ENCODE assay signal across 24 cellular contexts in genomic region chr4:169941141-169941540, GRCh38.
DNase-seq lines count a peak whose midpoint lies in the region; ATAC-seq, FAIRE-seq and TF ChIP-seq lines count a peak whose summit lies in the region.
"Had no signal": no experiment of that assay in that cellular context is flagged by ENCODE, and none has a peak within 500 bp of the region (broad histone marks: within the 10 kb centered on the region; RNA-seq: fewer than 3 reads in every experiment).

No MANE protein-coding gene starts in this region.

- H3K9me3 ChIP-seq in HUES6 (ENCODE audit: control insufficient read depth, insufficient read depth, low read depth, low read length), result peaks cover 17% of the 10 kb centered on the region
- H3K9me3 ChIP-seq in effector memory CD4-positive, alpha-beta T cell (ENCODE audit: control insufficient read depth, low read length), result no peaks in the 10 kb centered on the region
- H3K9me3 ChIP-seq in MM.1S (replicated peaks; ENCODE audit: insufficient read depth, low read length), result no peaks in the 10 kb centered on the region

- H3K36me3 ChIP-seq in HUES6 (ENCODE audit: control insufficient read depth, insufficient read depth, low read length), result peaks cover 2% of the 10 kb centered on the region; the same call in 1 of the 2 replicates
- no peaks in the 10 kb centered on the region for H3K36me3 ChIP-seq in bronchial epithelial cell (ENCODE audit: control insufficient read depth, insufficient read depth, low read length)
- no peaks in the 10 kb centered on the region for H3K36me3 ChIP-seq in effector memory CD4-positive, alpha-beta T cell (ENCODE audit: control insufficient read depth, insufficient read depth, low read length)
- H3K36me3 ChIP-seq in MM.1S (replicated peaks; ENCODE audit: insufficient read depth, low read length), result no peaks in the 10 kb centered on the region
- H3K36me3 ChIP-seq: BLaER1 treated with 17β-estradiol and CSF1 and Interleukin-3, amounts not matched to agents 10 nM and 100 nM had no signal

- TF ChIP-seq CTCF in C4-2B (conservative IDR thresholded peaks at IDR 0.05), result no peak
- TF ChIP-seq CTCF in bronchial epithelial cell (IDR thresholded peaks at IDR 0.05; ENCODE audit: insufficient read depth, low read length, severe bottlenecking), result no peak
- TF ChIP-seq CTCF in MM.1S (IDR thresholded peaks at IDR 0.05; ENCODE audit: low read length), result no peak
- no peak for TF ChIP-seq CTCF in natural killer cell (IDR thresholded peaks at IDR 0.05)

- no peaks in the 10 kb centered on the region for H3K36me3 Mint-ChIP-seq in natural killer cell
- H3K36me3 Mint-ChIP-seq: CD4-positive, CD25-positive, alpha-beta regulatory T cell; CD8-positive, alpha-beta memory T cell had no signal

- H3K27me3 ChIP-seq in HUES6 (ENCODE audit: control insufficient read depth, insufficient read depth, low read length) (no peaks in the 10 kb centered on the region), bronchial epithelial cell (ENCODE audit: control insufficient read depth, insufficient read depth, low read length) (no peaks in the 10 kb centered on the region), MM.1S (replicated peaks; ENCODE audit: insufficient read depth, low read length) (no peaks in the 10 kb centered on the region)
- H3K27me3 ChIP-seq in effector memory CD4-positive, alpha-beta T cell (replicated peaks; ENCODE audit: control insufficient read depth, insufficient read depth, low read length, poor library complexity, severe bottlenecking), result no peaks in the 10 kb centered on the region

- no peaks in the 10 kb centered on the region for H3F3A ChIP-seq in MM.1S (ENCODE audit: insufficient read depth, low read length)

- no peaks in the 10 kb centered on the region for H4K20me1 ChIP-seq in MM.1S (ENCODE audit: insufficient read depth, low read length)
- H4K20me1 ChIP-seq: BLaER1 treated with 17β-estradiol and CSF1 and Interleukin-3, amounts not matched to agents 10 nM and 100 nM had no signal

- no peaks in the 10 kb centered on the region for H3K79me2 ChIP-seq in MM.1S (ENCODE audit: low read length)

- no peak for TF ChIP-seq POLR2A in GM12892 (IDR thresholded peaks at IDR 0.05; ENCODE audit: low read depth, low read length)

- no peak overlapping the region for H3K4me2 ChIP-seq in MM.1S (ENCODE audit: low read depth, low read length)
- H3K4me2 ChIP-seq: BLaER1 treated with 17β-estradiol and CSF1 and Interleukin-3, amounts not matched to agents 10 nM and 100 nM had no signal

- no peak overlapping the region for H3K4me3 Mint-ChIP-seq in natural killer cell
- H3K4me3 Mint-ChIP-seq: B cell; CD4-positive, CD25-positive, alpha-beta regulatory T cell; CD8-positive, alpha-beta memory T cell; HFFc6 had no signal

- H3K9me2 ChIP-seq in MM.1S (replicated peaks; ENCODE audit: insufficient read depth, low read length), result no peaks in the 10 kb centered on the region

- no peak overlapping the region for H3K27ac Mint-ChIP-seq in natural killer cell
- H3K27ac Mint-ChIP-seq: B cell; CD4-positive, CD25-positive, alpha-beta regulatory T cell; CD8-positive, alpha-beta memory T cell; HFFc6; IgD-negative memory B cell had no signal

- H3K9me3 Mint-ChIP-seq in natural killer cell, result no peaks in the 10 kb centered on the region
- H3K9me3 Mint-ChIP-seq: HFFc6 had no signal

- intact Hi-C loops in natural killer cell (cut with micrococcal nuclease), result no loop called here

- no peak for ATAC-seq in natural killer cell

- H3K27ac ChIP-seq in C4-2B (peak overlapping the region; percentile 54), HUES6 (ENCODE audit: low read depth, low read length) (peak overlapping the region; percentile 62; the same call in 1 of the 2 replicates), MM.1S (ENCODE audit: low read length) (no peak overlapping the region)
- H3K27ac ChIP-seq in effector memory CD4-positive, alpha-beta T cell (ENCODE audit: insufficient read depth, low read length, poor library complexity, severe bottlenecking), result no peak overlapping the region
- H3K27ac ChIP-seq: BLaER1 treated with 17β-estradiol and CSF1 and Interleukin-3, amounts not matched to agents 10 nM and 100 nM; GM23248; HL-60 had no signal

- no peaks in the 10 kb centered on the region for H3K4me1 Mint-ChIP-seq in natural killer cell
- H3K4me1 Mint-ChIP-seq: B cell; CD4-positive, CD25-positive, alpha-beta regulatory T cell; CD8-positive, alpha-beta memory T cell had no signal

- no peak overlapping the region for H2AFZ ChIP-seq in MM.1S (ENCODE audit: low read length)
- H2AFZ ChIP-seq: GM23248 had no signal

- no peaks in the 10 kb centered on the region for H3K27me3 Mint-ChIP-seq in natural killer cell (ENCODE audit: low read depth in 2 of 2)
- H3K27me3 Mint-ChIP-seq: B cell; CD4-positive, CD25-positive, alpha-beta regulatory T cell had no signal

- DNase-seq in bronchial epithelial cell (ENCODE audit: low read depth), result peak; percentile 1
- DNase-seq in islet precursor cell, result peak; percentile 63
- no peak for DNase-seq in effector memory CD4-positive, alpha-beta T cell
- DNase-seq in GM12892 (ENCODE audit: insufficient read length), result no peak
- no peak for DNase-seq in MM.1S
- no peak for DNase-seq in natural killer cell
- DNase-seq: CD4-positive, CD25-positive, alpha-beta regulatory T cell; CD8-positive, alpha-beta memory T cell; COR-L47; DMS 273 treated with DMSO at 0.1 percent for 48 hours; DND-41; EL; GM23248; HFFc6; KBM-7 had no signal

- H3K4me3 ChIP-seq in HUES6 (ENCODE audit: low read depth, low read length), result no peak overlapping the region
- no peak overlapping the region for H3K4me3 ChIP-seq in bronchial epithelial cell (ENCODE audit: low read depth, low read length)
- H3K4me3 ChIP-seq in effector memory CD4-positive, alpha-beta T cell (ENCODE audit: insufficient read depth, low read depth, low read length, poor library complexity, severe bottlenecking), result no peak overlapping the region
- no peak overlapping the region for H3K4me3 ChIP-seq in MM.1S (ENCODE audit: low read length)
- H3K4me3 ChIP-seq: BLaER1 treated with 17β-estradiol and CSF1 and Interleukin-3, amounts not matched to agents 10 nM and 100 nM; GM23248 had no signal

- H3K9ac ChIP-seq in HUES6 (ENCODE audit: low read length) (peak overlapping the region; percentile 64), MM.1S (ENCODE audit: low read length) (no peak overlapping the region)
- H3K9ac ChIP-seq: BLaER1 treated with 17β-estradiol and CSF1 and Interleukin-3, amounts not matched to agents 10 nM and 100 nM; GM23248 had no signal

- FAIRE-seq in bronchial epithelial cell (lab: Jason Lieb, UNC) (no peak), GM12892 (lab: Jason Lieb, UNC) (no peak)
- FAIRE-seq: G401.6, H54, HepG2 had no signal

- H3K4me1 ChIP-seq in HUES6 (ENCODE audit: control insufficient read depth, insufficient read depth, low read length), result peaks cover 11% of the 10 kb centered on the region; the same call in 1 of the 2 replicates
- no peaks in the 10 kb centered on the region for H3K4me1 ChIP-seq in effector memory CD4-positive, alpha-beta T cell (ENCODE audit: control insufficient read depth, insufficient read depth, low read length, poor library complexity, severe bottlenecking)
- H3K4me1 ChIP-seq in MM.1S (ENCODE audit: low read length), result no peaks in the 10 kb centered on the region
- H3K4me1 ChIP-seq: BLaER1 treated with 17β-estradiol and CSF1 and Interleukin-3, amounts not matched to agents 10 nM and 100 nM had no signal

Comparison
In these comparisons a context has a peak if more than half of its experiments do, and no peak if none do; other contexts are left out.
1. H3K27ac ChIP-seq: peak in C4-2B (single experiment) and HUES6 (single experiment); none in effector memory CD4-positive, alpha-beta T cell (single experiment) and MM.1S (single experiment).
2. DNase-seq: peak in bronchial epithelial cell (single experiment) and islet precursor cell (single experiment); none in effector memory CD4-positive, alpha-beta T cell (0 of 3), GM12892 (single experiment), MM.1S (single experiment) and natural killer cell (single experiment).